ENCODE assay signal across 23 cellular contexts in the genomic region with DNA sequence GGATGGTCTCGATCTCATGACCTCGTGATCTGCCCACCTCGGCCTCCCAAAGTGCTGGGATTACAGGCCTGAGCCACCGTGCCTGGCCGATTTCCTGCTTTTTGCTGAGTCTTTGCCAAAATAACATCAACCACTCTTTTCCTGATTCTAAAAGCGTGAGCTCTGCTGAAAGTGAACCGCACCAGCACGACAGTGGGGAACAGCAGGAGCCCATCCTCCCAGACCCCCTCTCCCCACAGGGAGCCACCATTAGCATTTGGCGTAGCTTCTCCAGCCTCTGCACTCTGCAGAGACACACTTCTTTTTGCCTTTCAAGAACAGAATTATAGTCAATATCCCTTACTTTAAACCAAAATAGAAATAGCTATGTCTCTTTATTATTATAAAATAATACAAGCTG. TPM values are rescaled to one million over a fixed set of nuclear protein-coding genes. Genes with fewer than 3 reads are reported as not detected.
DNase-seq lines count a peak whose midpoint lies in the region; ATAC-seq, FAIRE-seq and TF ChIP-seq lines count a peak whose summit lies in the region.
"Had no signal": no experiment of that assay in that cellular context is flagged by ENCODE, and none has a peak within 500 bp of the region (broad histone marks: within the 10 kb centered on the region; RNA-seq: fewer than 3 reads in every experiment).

No MANE protein-coding gene starts in this region.

- H3K27me3 Mint-ChIP-seq in H9 (ENCODE audit: low read depth): no peaks in the 10 kb centered on the region
- H3K27me3 Mint-ChIP-seq in naive thymus-derived CD8-positive, alpha-beta T cell: peaks cover 10 to 45% (median 18%) of the 10 kb centered on the region in 5 donors

- H3K36me3 ChIP-seq in A673 (ENCODE audit: insufficient read depth, low read length, poor library complexity, severe bottlenecking) (no peaks in the 10 kb centered on the region), H1 (ENCODE audit: control insufficient read depth in 2 of 4, insufficient read depth in 4 of 4, low read length in 3 of 4) (peaks cover 0 to 5% (median 1%) of the 10 kb centered on the region in 4 experiments; a peak in 3 of 8 replicates)
- H3K36me3 ChIP-seq: BLaER1 had no signal

- WGBS in H9 (ENCODE audit: extremely low coverage, insufficient read length, low lambda C conversion rate): no CpG with 5 or more reads among the region's 9 CpGs
- 39% methylated on average over 9 of the region's 9 CpGs; no CpG with 5 or more reads in 1 of the 2 experiments for WGBS in H1 (ENCODE audit: extremely low coverage in 1 of 2, insufficient coverage in 1 of 2, insufficient read length in 1 of 2, insufficient replicate concordance in 2 of 2, low coverage in 1 of 2, low lambda C conversion rate in 2 of 2, missing lambda C conversion rate in 1 of 2), 2 experiments

- no peak overlapping the region for H2BK20ac ChIP-seq in H9 (ENCODE audit: low read depth, low read length, poor library complexity, severe bottlenecking)
- no peak overlapping the region; the same call in 1 of the 2 replicates for H2BK20ac ChIP-seq in H1 (ENCODE audit: low read length)

- H3K4me3 Mint-ChIP-seq in H9: peak overlapping the region in 1 of 2 experiments; percentile 56; a peak in 4 of 5 replicates
- H3K4me3 Mint-ChIP-seq in naive thymus-derived CD8-positive, alpha-beta T cell: no peak overlapping the region
- H3K4me3 Mint-ChIP-seq: CD14-positive monocyte; CD4-positive, alpha-beta memory T cell had no signal

- H3K4ac ChIP-seq in H9 (ENCODE audit: low read depth, low read length) (no peak overlapping the region), H1 (replicated peaks; ENCODE audit: insufficient read length, low read depth, low read length) (no peak overlapping the region)

- no peak overlapping the region for H3K9ac ChIP-seq in H9 (ENCODE audit: extremely low read depth, insufficient read length, low read length)
- no peak overlapping the region for H3K9ac ChIP-seq in H1 (replicated peaks in 1 of 4; ENCODE audit: extremely low read depth in 1 of 4, low read depth in 3 of 4, low read length in 3 of 4)
- H3K9ac ChIP-seq: BLaER1 had no signal

- H3K4me1 Mint-ChIP-seq in H9: peaks cover 27 to 32% of the 10 kb centered on the region in 2 experiments
- no peaks in the 10 kb centered on the region for H3K4me1 Mint-ChIP-seq in naive thymus-derived CD8-positive, alpha-beta T cell
- H3K4me1 Mint-ChIP-seq: CD4-positive, alpha-beta memory T cell had no signal

- H3K79me2 ChIP-seq in H9 (ENCODE audit: insufficient read depth, low read length) (no peaks in the 10 kb centered on the region), H1 (ENCODE audit: control insufficient read depth in 1 of 2, insufficient read depth in 2 of 2, low read length in 2 of 2) (no peaks in the 10 kb centered on the region)

- no peak overlapping the region for H2BK15ac ChIP-seq in H9 (ENCODE audit: low read depth, low read length)
- no peak overlapping the region for H2BK15ac ChIP-seq in H1 (ENCODE audit: low read length)

- H3K9me3 ChIP-seq in A673 (ENCODE audit: low read depth, low read length, poor library complexity, severe bottlenecking) (no peaks in the 10 kb centered on the region), H9 (ENCODE audit: control insufficient read depth, low read depth, low read length) (no peaks in the 10 kb centered on the region), H1 (ENCODE audit: insufficient read depth in 2 of 2, low read depth in 1 of 2, low read length in 1 of 2) (peaks cover 0 to 2% of the 10 kb centered on the region in 2 experiments; a peak in 1 of 4 replicates)
- H3K9me3 ChIP-seq: A549 had no signal

- no peak overlapping the region for H3K56ac ChIP-seq in H9 (ENCODE audit: insufficient read length, low read depth, low read length)
- H3K56ac ChIP-seq in H1 (replicated peaks; ENCODE audit: insufficient read length, low read depth, low read length): no peak overlapping the region

- DNase-seq in A673 (ENCODE audit: low spot score) (peak; percentile 79), H9 (no peak), H1 (ENCODE audit: low read depth in 1 of 2, low spot score in 2 of 2) (no peak), iPS-NIHi7 (ENCODE audit: extremely low spot score) (peak; percentile 42), NCI-H748 (lab: John Stamatoyannopoulos, UW; ENCODE audit: unreplicated experiment) (no peak), NCI-H187 treated with DMSO at 0.1 percent for 48 hours (lab: John Stamatoyannopoulos, UW) (no peak)
- DNase-seq in naive thymus-derived CD8-positive, alpha-beta T cell: no peak
- DNase-seq: CD4-positive, alpha-beta memory T cell; DMS79 treated with DMSO at 0.1 percent for 48 hours; GOT3; HCEC 1CT; IMR-90; KBM-7 had no signal

- no peak overlapping the region for H4K5ac ChIP-seq in H9 (ENCODE audit: insufficient read length, low read depth, low read length)
- H4K5ac ChIP-seq in H1 (ENCODE audit: insufficient read length, low read depth, low read length): peak overlapping the region; percentile 39

- no TSS peak for BruUV-seq in A673 (replicated peaks; lab: Mats Ljungman, UMichigan)

- no peak for TF ChIP-seq CTCF in A673 (conservative IDR thresholded peaks at IDR 0.05; ENCODE audit: low read depth, low read length)
- TF ChIP-seq CTCF in H9 (conservative IDR thresholded peaks at IDR 0.05): no peak
- no peak for TF ChIP-seq CTCF in H1 (IDR thresholded peaks at IDR 0.05; ENCODE audit: control extremely low read depth in 1 of 3, insufficient read depth in 1 of 3, low read depth in 1 of 3, low read length in 3 of 3)

- POLR2A ChIA-PET in A673 (lab: Charles Lee; ENCODE audit: low non-redundant PET): no interaction called here
- POLR2A ChIA-PET in H1 (lab: Charles Lee; ENCODE audit: partially characterized antibody): interaction anchor here (1.3 to 1.4 kb wide), 2 partner anchors 10 to 71 kb away, joined by 4 read pairs; no protein-coding TSS in a partner anchor
- POLR2A ChIA-PET in naive thymus-derived CD8-positive, alpha-beta T cell (lab: Charles Lee): no interaction called here

- H3K4me3 ChIP-seq in A673 (ENCODE audit: low read depth, low read length, poor library complexity, severe bottlenecking): no peak overlapping the region
- no peak overlapping the region for H3K4me3 ChIP-seq in H1 (ENCODE audit: extremely low read depth in 1 of 4, insufficient read depth in 2 of 4, low read depth in 3 of 4, low read length in 4 of 4)
- H3K4me3 ChIP-seq: A549, BLaER1, GM12878 had no signal

- H2AFZ ChIP-seq in H9 (ENCODE audit: low read length): no peak overlapping the region
- no peak overlapping the region for H2AFZ ChIP-seq in H1 (ENCODE audit: low read length)

- ATAC-seq in naive thymus-derived CD8-positive, alpha-beta T cell: no peak
- ATAC-seq in GM18511 (IDR thresholded peaks at IDR 0.05; ENCODE audit: unreplicated experiment): no peak
- ATAC-seq: A549, GM12878 had no signal

- H3K27ac Mint-ChIP-seq in H9: peak overlapping the region; percentile 93 to 98 (median 96)
- H3K27ac Mint-ChIP-seq in naive thymus-derived CD8-positive, alpha-beta T cell: no peak overlapping the region
- H3K27ac Mint-ChIP-seq: CD4-positive, alpha-beta memory T cell had no signal

- H3K4me1 ChIP-seq in A673 (ENCODE audit: insufficient read depth, low read length, poor library complexity, severe bottlenecking) (peaks cover 8% of the 10 kb centered on the region), H9 (ENCODE audit: insufficient read depth, low read length) (no peaks in the 10 kb centered on the region), H1 (replicated peaks in 1 of 4; ENCODE audit: control insufficient read depth in 3 of 4, insufficient read depth in 4 of 4, low read length in 3 of 4) (peaks cover 2 to 7% (median 5%) of the 10 kb centered on the region in 4 experiments; a peak in 5 of 7 replicates)
- H3K4me1 ChIP-seq: BLaER1 had no signal

- H3K23me2 ChIP-seq in H9 (ENCODE audit: insufficient read length, low read depth, low read length, poor library complexity, severe bottlenecking): no peaks in the 10 kb centered on the region
- H3K23me2 ChIP-seq in H1 (ENCODE audit: low read depth, low read length): no peaks in the 10 kb centered on the region

- no peak overlapping the region for H2AK5ac ChIP-seq in H9 (ENCODE audit: insufficient read length, low read length)
- H2AK5ac ChIP-seq in H1 (ENCODE audit: low read depth, low read length): no peak overlapping the region

- no peak overlapping the region for H2BK120ac ChIP-seq in H9 (ENCODE audit: low read depth, low read length, poor library complexity, severe bottlenecking)
- no peak overlapping the region for H2BK120ac ChIP-seq in H1 (replicated peaks; ENCODE audit: low read depth, low read length)

- H3K27ac ChIP-seq in A673 (ENCODE audit: low read depth, low read length, poor library complexity, severe bottlenecking) (no peak overlapping the region), H9 (ENCODE audit: insufficient read length, low read depth, low read length) (peak overlapping the region; percentile 12), H1 (ENCODE audit: low read depth, low read length) (peak overlapping the region; percentile 73; the same call in 1 of the 2 replicates)
- H3K27ac ChIP-seq: 22Rv1, A549, BLaER1, HL-60 had no signal

- TF ChIP-seq EP300 in H1 (IDR thresholded peaks at IDR 0.05; ENCODE audit: borderline replicate concordance in 1 of 2, low read depth in 2 of 2, low read length in 2 of 2): no peak

- no peak for TF ChIP-seq POLR2A in H1 (IDR thresholded peaks at IDR 0.05; ENCODE audit: control extremely low read depth in 1 of 2, low read depth in 2 of 2, low read length in 2 of 2)

- FAIRE-seq in H1 (lab: Jason Lieb, UNC): peak; percentile 50
- FAIRE-seq: A549, GM12878, GM19239 had no signal

- H3K36me3 Mint-ChIP-seq in H9 (ENCODE audit: insufficient read depth in 1 of 3, low read depth in 3 of 3): peaks cover 11 to 25% (median 22%) of the 10 kb centered on the region in 3 experiments
- no peaks in the 10 kb centered on the region for H3K36me3 Mint-ChIP-seq in naive thymus-derived CD8-positive, alpha-beta T cell
- H3K36me3 Mint-ChIP-seq: CD14-positive monocyte; CD4-positive, alpha-beta memory T cell had no signal

- no peak overlapping the region for H3K14ac ChIP-seq in H9 (ENCODE audit: insufficient read depth, low read length)
- no peak overlapping the region for H3K14ac ChIP-seq in H1 (ENCODE audit: insufficient read length)

- TF ChIP-seq RAD21 in H1 (IDR thresholded peaks at IDR 0.05 in 1 of 2, conservative IDR thresholded peaks at IDR 0.05 in 1 of 2; ENCODE audit: low read depth in 2 of 2, low read length in 2 of 2): no peak

- H4K20me1 ChIP-seq in H9 (ENCODE audit: control insufficient read depth, insufficient read depth, insufficient read length): no peaks in the 10 kb centered on the region
- H4K20me1 ChIP-seq in H1 (replicated peaks in 1 of 2; ENCODE audit: control insufficient read depth in 1 of 2, insufficient read depth in 2 of 2, low read length in 2 of 2): no peaks in the 10 kb centered on the region
- H4K20me1 ChIP-seq: BLaER1 had no signal

- H3K18ac ChIP-seq in H9 (ENCODE audit: insufficient read length, low read depth, low read length) (no peak overlapping the region), H1 (ENCODE audit: extremely low read depth, low read length) (no peak overlapping the region)

- H4K91ac ChIP-seq in H9 (ENCODE audit: insufficient read length, low read depth, low read length) (no peak overlapping the region), H1 (replicated peaks; ENCODE audit: insufficient read length, low read length) (no peak overlapping the region)

- H3K27me3 ChIP-seq in A673 (replicated peaks; ENCODE audit: insufficient read depth, low read depth, low read length, poor library complexity) (no peaks in the 10 kb centered on the region), H9 (ENCODE audit: insufficient read depth, low read length) (no peaks in the 10 kb centered on the region), H1 (replicated peaks in 1 of 4; ENCODE audit: control insufficient read depth in 3 of 4, extremely low read depth in 1 of 4, insufficient read depth in 3 of 4, low read length in 3 of 4) (no peaks in the 10 kb centered on the region)
- H3K27me3 ChIP-seq: BLaER1 had no signal

- H2BK5ac ChIP-seq in H9 (ENCODE audit: insufficient read length, low read length) (no peak overlapping the region), H1 (ENCODE audit: low read depth, low read length) (peak overlapping the region; percentile 77; the same call in 1 of the 2 replicates)

- no peak overlapping the region for H3K23ac ChIP-seq in H9 (ENCODE audit: insufficient read length, low read depth, low read length)
- no peak overlapping the region for H3K23ac ChIP-seq in H1 (ENCODE audit: insufficient read length)

- peaks cover 2 to 5% of the 10 kb centered on the region in 2 experiments; a peak in 2 of 5 replicates for H3K9me3 Mint-ChIP-seq in H9
- H3K9me3 Mint-ChIP-seq in naive thymus-derived CD8-positive, alpha-beta T cell: peaks cover 0 to 8% (median 0%) of the 10 kb centered on the region in 9 donors

- no peak overlapping the region for H3K4me2 ChIP-seq in H9 (ENCODE audit: insufficient read depth, insufficient read length, low read length)
- peak overlapping the region; percentile 26 to 43 for H3K4me2 ChIP-seq in H1 (ENCODE audit: insufficient read depth in 1 of 2, low read depth in 2 of 2, low read length in 2 of 2)
- H3K4me2 ChIP-seq: A549, BLaER1 had no signal

- H3T11ph ChIP-seq in H9 (ENCODE audit: low read length): no peak overlapping the region

- no peaks in the 10 kb centered on the region for H3K79me1 ChIP-seq in H9 (ENCODE audit: insufficient read depth, low read depth, low read length, poor library complexity, severe bottlenecking)
- no peaks in the 10 kb centered on the region for H3K79me1 ChIP-seq in H1 (ENCODE audit: low read depth, low read length)

- intact Hi-C loops in A673 (cut with micrococcal nuclease; ENCODE audit: unreplicated experiment): no loop called here

- CTCF ChIA-PET in A673 (lab: Charles Lee) (interaction anchor here (1.1 kb wide), 1 partner anchor 84 kb away, joined by 3 read pairs; no protein-coding TSS in a partner anchor), H1 (lab: Charles Lee; ENCODE audit: partially characterized antibody) (interaction anchor here (0.9 to 23.5 kb wide), 5 partner anchors 8 to 80 kb away, joined by 4 to 397 read pairs (median 5); no protein-coding TSS in a partner anchor)

- H2BK12ac ChIP-seq in H9 (ENCODE audit: insufficient read length, low read depth, low read length) (no peak overlapping the region), H1 (ENCODE audit: low read depth, low read length) (no peak overlapping the region)

- no peak overlapping the region for H4K8ac ChIP-seq in H9 (replicated peaks; ENCODE audit: insufficient read length, low read depth, low read length)
- no peak overlapping the region for H4K8ac ChIP-seq in H1 (ENCODE audit: extremely low read depth, insufficient read depth, low read length)

RNA-seq across cellular contexts. Expression of gene MYH14, which starts 41.3 kb away (rescaled TPM):
- total RNA-seq in A673 (2021): 0.84 and 1.4 TPM in 2 replicates
- 27.7 and 28.6 TPM in 2 replicates for total RNA-seq in H9 (2021)
- total RNA-seq in H1 (2021; fragmentation: NEBNext Ultra II Directional; extraction: Animal tissue kit (Norgen Biotek cat#: 25700)): 25.7 and 28.6 TPM in 2 replicates
- polyA plus RNA-seq in H1 (2011; rRNA removed): 17.3 and 25.3 TPM in 2 replicates
- 19.4 TPM for polyA plus RNA-seq in H1 (2011; cell fraction: cytosol; rRNA removed)
- polyA plus RNA-seq in H1 (2011; cell fraction: nucleus; rRNA removed): 34.3 TPM
- polyA plus RNA-seq in H1 (2012, experiment 1 of 2): 13.5 to 25.2 TPM (median 23.2 TPM) in 4 replicates
- polyA plus RNA-seq in H1 (2012, experiment 2 of 2): 12.8 TPM
- 11.0 TPM for polyA plus RNA-seq in H1 (2013, experiment 1 of 2)
- polyA plus RNA-seq in H1 (2013, experiment 2 of 2): 10.4 TPM
- 16.9 and 19.5 TPM in 2 replicates for polyA minus RNA-seq in H1 (2011; rRNA and poly(A)+ RNA removed)
- 19.5 TPM for polyA minus RNA-seq in H1 (2011; cell fraction: cytosol; rRNA and poly(A)+ RNA removed)
- 26.9 TPM for polyA minus RNA-seq in H1 (2011; cell fraction: nucleus; rRNA and poly(A)+ RNA removed)
- not detected for total RNA-seq in naive thymus-derived CD8-positive, alpha-beta T cell
- polyA plus RNA-seq in naive thymus-derived CD8-positive, alpha-beta T cell: not detected
- total RNA-seq: CD4-positive, alpha-beta memory T cell; HT1080; IMR-90 had no signal
- polyA plus RNA-seq: AG04450; CD14-positive monocyte; CD4-positive, alpha-beta memory T cell; IMR-90 had no signal

Comparison
In these comparisons a context has a peak if more than half of its experiments do, and no peak if none do; other contexts are left out.
1. DNase-seq: peak in A673 (single experiment) and iPS-NIHi7 (single experiment); none in H9 (single experiment), H1 (0 of 2), NCI-H748 (single experiment), naive thymus-derived CD8-positive, alpha-beta T cell (0 of 10) and NCI-H187 treated with DMSO at 0.1 percent for 48 hours (single experiment).
2. H3K27ac Mint-ChIP-seq: peak in H9 (3 of 3); none in naive thymus-derived CD8-positive, alpha-beta T cell (0 of 10).
3. RNA of gene MYH14, which starts 41.3 kb away (total RNA-seq): 25.7 to 28.6 TPM in H1 and 27.7 to 28.6 TPM in H9; 0.84 to 1.4 TPM in A673 and not detected in naive thymus-derived CD8-positive, alpha-beta T cell; every median in the first group is over 10 times any median in the second.